ENCODE assay signal across 12 cellular contexts in genomic region chr12:94267530-94267877, GRCh38.
DNase-seq lines count a peak whose midpoint lies in the region; ATAC-seq and TF ChIP-seq lines count a peak whose summit lies in the region.
"Had no signal": no experiment of that assay in that cellular context is flagged by ENCODE, and none has a peak within 500 bp of the region (broad histone marks: within the 10 kb centered on the region; RNA-seq: fewer than 3 reads in every experiment).

No MANE protein-coding gene starts in this region.

- H2AFZ ChIP-seq in SK-N-SH (ENCODE audit: low read depth): 0 out of 2 replicates have a peak overlapping the region, but pooled peaks have one; percentile 46
- H2AFZ ChIP-seq: parathyroid adenoma had no signal

- DNase-seq in SK-N-SH (no peak), adipocyte (ENCODE audit: low read depth) (no peak), lower lobe of right lung (no peak), suprapubic skin (ENCODE audit: low spot score in 2 of 2) (peak in 1 of 2 donors; percentile 44), COLO829 (ENCODE audit: low spot score) (no peak), NCI-H524 (lab: John Stamatoyannopoulos, UW) (no peak)
- DNase-seq: activated effector memory CD4-positive, alpha-beta T cell treated with anti-CD3 and anti-CD28 coated beads, Interleukin-2, amount 50 U/mL, for 16 hours; SHP77 treated with DMSO at 0.1 percent for 48 hours had no signal

- ATAC-seq in SK-N-SH treated with all-trans-retinoic acid at 6 μM for 48 hours: no peak
- ATAC-seq in lower lobe of right lung: no peak
- no peak for ATAC-seq in HG03196 (IDR thresholded peaks at IDR 0.05; ENCODE audit: unreplicated experiment)

- no peaks in the 10 kb centered on the region for H3K9me3 ChIP-seq in SK-N-SH
- H3K9me3 ChIP-seq in adipocyte (ENCODE audit: control insufficient read depth, low read length): no peaks in the 10 kb centered on the region
- no peaks in the 10 kb centered on the region for H3K9me3 ChIP-seq in lower lobe of right lung
- no peaks in the 10 kb centered on the region for H3K9me3 ChIP-seq in suprapubic skin

- TF ChIP-seq EP300 in SK-N-SH (IDR thresholded peaks at IDR 0.05; ENCODE audit: borderline replicate concordance in 1 of 2, low read depth in 1 of 2, low read length in 1 of 2): no peak
- no peak for TF ChIP-seq EP300 in suprapubic skin (IDR thresholded peaks at IDR 0.05)

- no peak overlapping the region for H3K4me3 ChIP-seq in SK-N-SH (ENCODE audit: low read depth in 2 of 2, low read length in 1 of 2)
- H3K4me3 ChIP-seq in adipocyte (ENCODE audit: low read length): peak overlapping the region; percentile 47
- no peak overlapping the region for H3K4me3 ChIP-seq in lower lobe of right lung
- H3K4me3 ChIP-seq in suprapubic skin: no peak overlapping the region

- H3K36me3 ChIP-seq in SK-N-SH (replicated peaks in 1 of 2; ENCODE audit: control insufficient read depth in 1 of 2, insufficient read depth in 2 of 2, low read length in 1 of 2) (no peaks in the 10 kb centered on the region), adipocyte (ENCODE audit: control insufficient read depth, insufficient read depth, low read length, severe bottlenecking) (no peaks in the 10 kb centered on the region), lower lobe of right lung (no peaks in the 10 kb centered on the region), suprapubic skin (no peaks in the 10 kb centered on the region)

- no peaks in the 10 kb centered on the region for H3K9me2 ChIP-seq in SK-N-SH

- H3K27ac ChIP-seq in SK-N-SH (ENCODE audit: low read depth in 2 of 2, low read length in 1 of 2) (peak overlapping the region in 1 of 2 experiments; percentile 47; a peak in 1 of 4 replicates), lower lobe of right lung (peak overlapping the region; percentile 67), suprapubic skin (peak overlapping the region; percentile 57)
- H3K27ac ChIP-seq: 22Rv1, parathyroid adenoma had no signal

- POLR2A ChIA-PET in SK-N-SH (lab: Yijun Ruan, JAX): no interaction called here

- intact Hi-C loops in lower lobe of right lung (cut with DNase I): no loop called here

- no peaks in the 10 kb centered on the region for H4K20me1 ChIP-seq in SK-N-SH (ENCODE audit: insufficient read depth)

- H3K27me3 ChIP-seq in SK-N-SH (ENCODE audit: insufficient read depth): no peaks in the 10 kb centered on the region
- peaks cover 8% of the 10 kb centered on the region for H3K27me3 ChIP-seq in adipocyte (replicated peaks; ENCODE audit: control insufficient read depth, insufficient read depth, low read length)
- H3K27me3 ChIP-seq in lower lobe of right lung (ENCODE audit: low read depth): no peaks in the 10 kb centered on the region
- no peaks in the 10 kb centered on the region for H3K27me3 ChIP-seq in suprapubic skin

- no peaks in the 10 kb centered on the region for H3F3A ChIP-seq in SK-N-SH (replicated peaks; ENCODE audit: insufficient read depth)

- H3K9ac ChIP-seq in SK-N-SH: no peak overlapping the region
- H3K9ac ChIP-seq in adipocyte (ENCODE audit: low read length): peak overlapping the region; percentile 48
- H3K9ac ChIP-seq: parathyroid adenoma had no signal

- no peak for TF ChIP-seq POLR2A in suprapubic skin (IDR thresholded peaks at IDR 0.05)

- WGBS in SK-N-SH (ENCODE audit: low lambda C conversion rate): 55% methylated on average over 3 of the region's 3 CpGs
- WGBS in suprapubic skin: 28% methylated on average over 3 of the region's 3 CpGs

- CTCF ChIA-PET in SK-N-SH (lab: Yijun Ruan, JAX): no interaction called here

- H3K4me1 ChIP-seq in SK-N-SH (ENCODE audit: control insufficient read depth in 1 of 2, insufficient read depth in 2 of 2, low read depth in 1 of 2, low read length in 1 of 2): peaks cover 10 to 31% of the 10 kb centered on the region in 2 experiments; a peak in 3 of 4 replicates
- H3K4me1 ChIP-seq in adipocyte (ENCODE audit: control insufficient read depth, insufficient read depth, low read length): peaks cover 27% of the 10 kb centered on the region
- peaks cover 53% of the 10 kb centered on the region for H3K4me1 ChIP-seq in lower lobe of right lung
- peaks cover 45% of the 10 kb centered on the region for H3K4me1 ChIP-seq in suprapubic skin
- H3K4me1 ChIP-seq: parathyroid adenoma had no signal

- no peak overlapping the region for H3K4me2 ChIP-seq in SK-N-SH

- no peak for TF ChIP-seq RAD21 in SK-N-SH (IDR thresholded peaks at IDR 0.05; ENCODE audit: low read length)

- TF ChIP-seq CTCF in SK-N-SH (IDR thresholded peaks at IDR 0.05) (no peak), lower lobe of right lung (IDR thresholded peaks at IDR 0.05) (no peak), suprapubic skin (IDR thresholded peaks at IDR 0.05) (no peak)

- no peaks in the 10 kb centered on the region for H3K79me2 ChIP-seq in SK-N-SH (ENCODE audit: insufficient read depth)
- H3K79me2 ChIP-seq: parathyroid adenoma had no signal

TF ChIP-seq in SK-N-SH, 30 proteins besides CTCF, POLR2A, EP300 and RAD21 (continues in another document):
- TF ChIP-seq GABPA (IDR thresholded peaks at IDR 0.05; ENCODE audit: low read depth) (no peak), TAF1 (IDR thresholded peaks at IDR 0.05; ENCODE audit: borderline replicate concordance, low read depth, low read length) (no peak), TEAD4 (IDR thresholded peaks at IDR 0.05; ENCODE audit: borderline replicate concordance, insufficient read depth) (no peak), TCF12 (IDR thresholded peaks at IDR 0.05) (no peak), RCOR1 (IDR thresholded peaks at IDR 0.05; ENCODE audit: low read length) (no peak), ZBTB33 (IDR thresholded peaks at IDR 0.05; ENCODE audit: borderline replicate concordance, low read depth) (no peak)
- TF ChIP-seq, protein P1, sequence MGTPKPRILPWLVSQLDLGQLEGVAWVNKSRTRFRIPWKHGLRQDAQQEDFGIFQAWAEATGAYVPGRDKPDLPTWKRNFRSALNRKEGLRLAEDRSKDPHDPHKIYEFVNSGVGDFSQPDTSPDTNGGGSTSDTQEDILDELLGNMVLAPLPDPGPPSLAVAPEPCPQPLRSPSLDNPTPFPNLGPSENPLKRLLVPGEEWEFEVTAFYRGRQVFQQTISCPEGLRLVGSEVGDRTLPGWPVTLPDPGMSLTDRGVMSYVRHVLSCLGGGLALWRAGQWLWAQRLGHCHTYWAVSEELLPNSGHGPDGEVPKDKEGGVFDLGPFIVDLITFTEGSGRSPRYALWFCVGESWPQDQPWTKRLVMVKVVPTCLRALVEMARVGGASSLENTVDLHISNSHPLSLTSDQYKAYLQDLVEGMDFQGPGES (IDR thresholded peaks at IDR 0.05; ENCODE audit: low read depth, low read length): no peak

TF ChIP-seq in SK-N-SH treated with all-trans-retinoic acid at 6 μM for 48 hours, 23 proteins besides CTCF, POLR2A, EP300 and RAD21:
- no peak for TF ChIP-seq BACH2 (CRISPR knock-in tag; IDR thresholded peaks at IDR 0.05; ENCODE audit: borderline replicate concordance)
- TF ChIP-seq CSDC2 (CRISPR knock-in tag; IDR thresholded peaks at IDR 0.05): no peak
- no peak for TF ChIP-seq RARB (CRISPR knock-in tag; IDR thresholded peaks at IDR 0.05)
- TF ChIP-seq ZNF8 (CRISPR knock-in tag; IDR thresholded peaks at IDR 0.05): no peak
- no peak for TF ChIP-seq ARNTL (CRISPR knock-in tag; IDR thresholded peaks at IDR 0.05; ENCODE audit: borderline replicate concordance, low read depth)
- no peak for TF ChIP-seq ESRRG (CRISPR knock-in tag; IDR thresholded peaks at IDR 0.05)
- no peak for TF ChIP-seq ZNF565 (CRISPR knock-in tag; conservative IDR thresholded peaks at IDR 0.05; ENCODE audit: low read depth)
- TF ChIP-seq TOX (CRISPR knock-in tag; IDR thresholded peaks at IDR 0.05; ENCODE audit: borderline replicate concordance): no peak
- TF ChIP-seq, protein P2, sequence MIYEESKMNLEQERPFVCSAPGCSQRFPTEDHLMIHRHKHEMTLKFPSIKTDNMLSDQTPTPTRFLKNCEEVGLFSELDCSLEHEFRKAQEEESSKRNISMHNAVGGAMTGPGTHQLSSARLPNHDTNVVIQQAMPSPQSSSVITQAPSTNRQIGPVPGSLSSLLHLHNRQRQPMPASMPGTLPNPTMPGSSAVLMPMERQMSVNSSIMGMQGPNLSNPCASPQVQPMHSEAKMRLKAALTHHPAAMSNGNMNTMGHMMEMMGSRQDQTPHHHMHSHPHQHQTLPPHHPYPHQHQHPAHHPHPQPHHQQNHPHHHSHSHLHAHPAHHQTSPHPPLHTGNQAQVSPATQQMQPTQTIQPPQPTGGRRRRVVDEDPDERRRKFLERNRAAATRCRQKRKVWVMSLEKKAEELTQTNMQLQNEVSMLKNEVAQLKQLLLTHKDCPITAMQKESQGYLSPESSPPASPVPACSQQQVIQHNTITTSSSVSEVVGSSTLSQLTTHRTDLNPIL (CRISPR knock-in tag; IDR thresholded peaks at IDR 0.05; ENCODE audit: low read depth): no peak
- no peak for TF ChIP-seq OSR1 (CRISPR knock-in tag; IDR thresholded peaks at IDR 0.05)
- no peak for TF ChIP-seq PATZ1 (CRISPR knock-in tag; IDR thresholded peaks at IDR 0.05; ENCODE audit: borderline replicate concordance)
- TF ChIP-seq ZC3H10 (CRISPR knock-in tag; IDR thresholded peaks at IDR 0.05): no peak
- TF ChIP-seq ZFP3 (CRISPR knock-in tag; IDR thresholded peaks at IDR 0.05): no peak
- TF ChIP-seq PPARA (CRISPR knock-in tag; IDR thresholded peaks at IDR 0.05; ENCODE audit: borderline replicate concordance): no peak
- TF ChIP-seq ISL1 (CRISPR knock-in tag; IDR thresholded peaks at IDR 0.05): no peak
